ENCODE assay signal across 22 cellular contexts in genomic region chr20:32153771-32154170, GRCh38.
"Had no signal": no experiment of that assay in that cellular context is flagged by ENCODE, and none has a peak within 500 bp of the region (broad histone marks: within the 10 kb centered on the region; RNA-seq: fewer than 3 reads in every experiment).

No MANE protein-coding gene starts in this region.

- H3K79me2 ChIP-seq: parathyroid adenoma had no signal

- H3K4me3 Mint-ChIP-seq: activated CD4-positive, alpha-beta T cell treated with anti-CD3 and anti-CD28 coated beads for 36 hours; natural killer cell; WTC11 had no signal

- H3K27ac ChIP-seq: esophagus squamous epithelium, parathyroid adenoma, upper lobe of right lung had no signal

- ATAC-seq: activated CD4-positive, alpha-beta T cell treated with anti-CD3 and anti-CD28 coated beads for 36 hours; activated naive CD4-positive, alpha-beta T cell treated with anti-CD3 and anti-CD28 coated beads, Interleukin-2, amount 50 U/mL, for 72 hours; gastrocnemius medialis; left ventricle myocardium superior; natural killer cell; stimulated activated naive CD8-positive, alpha-beta T cell treated with anti-CD3 and anti-CD28 coated beads, Interleukin-15, Interleukin-2, amounts not matched to agents 100 U/mL and 50 U/mL, for 24 hours; upper lobe of right lung; WTC11 had no signal

- H2AFZ ChIP-seq: parathyroid adenoma had no signal

- H3K9ac ChIP-seq: parathyroid adenoma had no signal

- FAIRE-seq: astrocyte, colon, islet of Langerhans had no signal

- H3K27me3 Mint-ChIP-seq: activated CD4-positive, alpha-beta T cell treated with anti-CD3 and anti-CD28 coated beads for 36 hours had no signal

- H3K27me3 ChIP-seq: dorsolateral prefrontal cortex, esophagus squamous epithelium, gastrocnemius medialis, upper lobe of right lung had no signal

- H3K36me3 Mint-ChIP-seq: natural killer cell had no signal

- H3K4me1 Mint-ChIP-seq: WTC11 had no signal

- H3K27ac Mint-ChIP-seq: activated CD4-positive, alpha-beta T cell treated with anti-CD3 and anti-CD28 coated beads for 36 hours; WTC11 had no signal

- H3K4me3 ChIP-seq: dorsolateral prefrontal cortex, esophagus squamous epithelium, gastrocnemius medialis, upper lobe of right lung had no signal

- H3K4me1 ChIP-seq: parathyroid adenoma had no signal

- H3K9me3 Mint-ChIP-seq: activated naive CD4-positive, alpha-beta T cell treated with anti-CD3 and anti-CD28 coated beads, Interleukin-2, amount 50 U/mL, for 72 hours; natural killer cell; WTC11 had no signal

- H3K9me3 ChIP-seq: esophagus squamous epithelium, gastrocnemius medialis, upper lobe of right lung had no signal

- DNase-seq: activated CD4-positive, alpha-beta T cell treated with anti-CD3 and anti-CD28 coated beads for 36 hours; activated CD4-positive, alpha-beta T cell treated with anti-CD3 and anti-CD28 coated beads, Interleukin-2, amount 50 U/mL, for 48 hours; activated gamma-delta T cell treated with Interleukin-2 at 50 U/mL for 16 hours; central memory CD4-positive, alpha-beta T cell; dorsolateral prefrontal cortex; esophagus squamous epithelium; gastrocnemius medialis; hypothalamus; left ventricle myocardium superior; mammary epithelial cell; midbrain; natural killer cell; stimulated activated CD4-positive, alpha-beta T cell treated with anti-CD3 and anti-CD28 coated beads, Interleukin-4, amount 100 ng/mL, for 24 hours; stimulated activated naive CD8-positive, alpha-beta T cell treated with anti-CD3 and anti-CD28 coated beads, Interleukin-15, Interleukin-2, amounts not matched to agents 100 U/mL and 50 U/mL, for 24 hours; T-helper 9 cell had no signal
